5 cellular contexts compared by ENCODE assay signal in genomic region chr2:208221873-208222272, GRCh38. TPM values are rescaled to one million over a fixed set of nuclear protein-coding genes. Genes with fewer than 3 reads are reported as not detected.
"Had no signal": no experiment of that assay in that cellular context is flagged by ENCODE, and none has a peak within 500 bp of the region (broad histone marks: within the 10 kb centered on the region; RNA-seq: fewer than 3 reads in every experiment).

No MANE protein-coding gene starts in this region.

RNA-seq across cellular contexts. Expression of gene C2orf80, which starts 32.0 kb away (rescaled TPM):
- total RNA-seq: GM23338, H9, HT-29, IMR-90 had no signal
- polyA plus RNA-seq: IMR-90 had no signal

RNA-seq across cellular contexts. Expression of gene CRYGA, which starts 58.5 kb away (rescaled TPM):
- total RNA-seq: GM23338, H1, H9, HT-29, IMR-90 had no signal
- polyA plus RNA-seq: GM23338, H1, IMR-90 had no signal
